14 cellular contexts compared by ENCODE assay signal in genomic region chr4:56475917-56476316, GRCh38. TPM values are rescaled to one million over a fixed set of nuclear protein-coding genes. Genes with fewer than 3 reads are reported as not detected.
DNase-seq lines count a peak whose midpoint lies in the region; ATAC-seq and TF ChIP-seq lines count a peak whose summit lies in the region.
"Had no signal": no experiment of that assay in that cellular context is flagged by ENCODE, and none has a peak within 500 bp of the region (broad histone marks: within the 10 kb centered on the region; RNA-seq: fewer than 3 reads in every experiment).

No MANE protein-coding gene starts in this region.

- peak; percentile 91 for ATAC-seq in GM18511 (IDR thresholded peaks at IDR 0.05; ENCODE audit: unreplicated experiment)
- peak; percentile 88 for ATAC-seq in HG02884 (IDR thresholded peaks at IDR 0.05; ENCODE audit: unreplicated experiment)

- H3K4me3 Mint-ChIP-seq in IgD-negative memory B cell, result peak overlapping the region in 2 of 4 donors; percentile 17 to 39
- H3K4me3 Mint-ChIP-seq: immature natural killer cell; stimulated activated naive CD8-positive, alpha-beta T cell treated with anti-CD3 and anti-CD28 coated beads, Interleukin-15, Interleukin-2, amounts not matched to agents 100 ng/mL and 50 ng/mL, for 24 hours had no signal

- peaks cover 5 to 16% (median 7%) of the 10 kb centered on the region in 3 donors for H3K4me1 Mint-ChIP-seq in IgD-negative memory B cell

- H3K9me3 ChIP-seq in MG63, result no peaks in the 10 kb centered on the region

- H3K36me3 Mint-ChIP-seq in IgD-negative memory B cell, result peaks cover 2% of the 10 kb centered on the region

- H3K27me3 Mint-ChIP-seq in IgD-negative memory B cell, result no peaks in the 10 kb centered on the region
- H3K27me3 Mint-ChIP-seq: stimulated activated naive CD8-positive, alpha-beta T cell treated with anti-CD3 and anti-CD28 coated beads, Interleukin-15, Interleukin-2, amounts not matched to agents 100 ng/mL and 50 ng/mL, for 24 hours had no signal

- DNase-seq in GM20000 (ENCODE audit: low spot score) (peak; percentile 15), NCI-H1105 (lab: John Stamatoyannopoulos, UW) (no peak), NK-92 (lab: John Stamatoyannopoulos, UW; ENCODE audit: unreplicated experiment) (no peak), MG63 (no peak)
- no peak for DNase-seq in activated effector memory CD4-positive, alpha-beta T cell treated with anti-CD3 and anti-CD28 coated beads, Interleukin-2, amount 50 U/mL, for 16 hours
- DNase-seq: DMS79 treated with DMSO at 0.1 percent for 48 hours; immature natural killer cell; KG1; NCI-H187 treated with DMSO at 0.1 percent for 48 hours; stimulated activated CD4-positive, alpha-beta T cell treated with anti-CD3 and anti-CD28 coated beads, Interleukin-4, amount 100 ng/mL, for 4 hours had no signal

- no peak for TF ChIP-seq CTCF in GM20000 (IDR thresholded peaks at IDR 0.05; ENCODE audit: extremely low read depth, missing control alignments)

- peak overlapping the region; percentile 18 to 67 (median 50) for H3K27ac Mint-ChIP-seq in IgD-negative memory B cell
- H3K27ac Mint-ChIP-seq: immature natural killer cell; stimulated activated naive CD8-positive, alpha-beta T cell treated with anti-CD3 and anti-CD28 coated beads, Interleukin-15, Interleukin-2, amounts not matched to agents 100 ng/mL and 50 ng/mL, for 24 hours had no signal

- no peak overlapping the region for H3K4me3 ChIP-seq in MG63

- H3K9me3 Mint-ChIP-seq in IgD-negative memory B cell, result no peaks in the 10 kb centered on the region
- H3K9me3 Mint-ChIP-seq: immature natural killer cell; stimulated activated naive CD8-positive, alpha-beta T cell treated with anti-CD3 and anti-CD28 coated beads, Interleukin-15, Interleukin-2, amounts not matched to agents 100 ng/mL and 50 ng/mL, for 24 hours had no signal

- H3K36me3 ChIP-seq in MG63, result peaks cover 44% of the 10 kb centered on the region

- H3K27me3 ChIP-seq in MG63, result no peaks in the 10 kb centered on the region

RNA-seq across cellular contexts. Expression of gene SRP72, which starts 8.5 kb away (rescaled TPM):
- polyA plus RNA-seq in IgD-negative memory B cell, result 163 TPM
- total RNA-seq in MG63 (2014; rRNA removed; shearing (Covaris generic); ENCODE audit: low replicate concordance), result 13.1 and 36.1 TPM in 2 replicates

RNA-seq across cellular contexts. Expression of gene ARL9, which starts 29.7 kb away (rescaled TPM):
- polyA plus RNA-seq in IgD-negative memory B cell, result not detected
- total RNA-seq in MG63 (2014; rRNA removed; shearing (Covaris generic); ENCODE audit: low replicate concordance), result 0.26 TPM in 1 of 2 replicates, not detected in the other

RNA-seq across cellular contexts. Expression of gene PAICS, which starts 39.9 kb away (rescaled TPM):
- 35.7 TPM for polyA plus RNA-seq in IgD-negative memory B cell
- 125 and 176 TPM in 2 replicates for total RNA-seq in MG63 (2014; rRNA removed; shearing (Covaris generic); ENCODE audit: low replicate concordance)

RNA-seq across cellular contexts. Expression of gene PPAT, which starts 40.5 kb away (rescaled TPM):
- polyA plus RNA-seq in IgD-negative memory B cell, result 10.3 TPM
- 26.5 and 27.7 TPM in 2 replicates for total RNA-seq in MG63 (2014; rRNA removed; shearing (Covaris generic); ENCODE audit: low replicate concordance)
